Comparison of ENCODE assay signal across 1 cellular context in genomic region chr18:48991299-48992055, GRCh38.
TF ChIP-seq lines count a peak whose summit lies in the region.

No MANE protein-coding gene starts in this region.

TF ChIP-seq in A549, 52 proteins besides CTCF, POLR2A, EP300 and RAD21 (continued from another document):
- TF ChIP-seq REST (IDR thresholded peaks at IDR 0.05) (no peak), HOXA7 (CRISPR knock-in tag; IDR thresholded peaks at IDR 0.05) (no peak), KDM5A (IDR thresholded peaks at IDR 0.05) (no peak)
